Comparison of ENCODE assay signal across 1 cellular context in genomic region chr1:92951141-92951582, GRCh38.
A peak's percentile ranks its signal among the peaks of the same experiment; 100 is the strongest.
TF ChIP-seq lines count a peak whose summit lies in the region.

No MANE protein-coding gene starts in this region.

TF ChIP-seq in HepG2, 621 proteins besides CTCF, POLR2A, EP300 and RAD21 (continued from another document and continues in another):
- TF ChIP-seq, protein P1, sequence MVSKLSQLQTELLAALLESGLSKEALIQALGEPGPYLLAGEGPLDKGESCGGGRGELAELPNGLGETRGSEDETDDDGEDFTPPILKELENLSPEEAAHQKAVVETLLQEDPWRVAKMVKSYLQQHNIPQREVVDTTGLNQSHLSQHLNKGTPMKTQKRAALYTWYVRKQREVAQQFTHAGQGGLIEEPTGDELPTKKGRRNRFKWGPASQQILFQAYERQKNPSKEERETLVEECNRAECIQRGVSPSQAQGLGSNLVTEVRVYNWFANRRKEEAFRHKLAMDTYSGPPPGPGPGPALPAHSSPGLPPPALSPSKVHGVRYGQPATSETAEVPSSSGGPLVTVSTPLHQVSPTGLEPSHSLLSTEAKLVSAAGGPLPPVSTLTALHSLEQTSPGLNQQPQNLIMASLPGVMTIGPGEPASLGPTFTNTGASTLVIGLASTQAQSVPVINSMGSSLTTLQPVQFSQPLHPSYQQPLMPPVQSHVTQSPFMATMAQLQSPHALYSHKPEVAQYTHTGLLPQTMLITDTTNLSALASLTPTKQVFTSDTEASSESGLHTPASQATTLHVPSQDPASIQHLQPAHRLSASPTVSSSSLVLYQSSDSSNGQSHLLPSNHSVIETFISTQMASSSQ (IDR thresholded peaks at IDR 0.05; ENCODE audit: low read depth), result peak; percentile 53; the same call in 1 of the 2 replicates
- TF ChIP-seq, protein P1 (CRISPR knock-in tag; IDR thresholded peaks at IDR 0.05; ENCODE audit: borderline replicate concordance), result no peak; the same call in 1 of the 2 replicates
- peak; percentile 72 for TF ChIP-seq FOSL2 (CRISPR knock-in tag; IDR thresholded peaks at IDR 0.05)
- TF ChIP-seq HDAC1 (CRISPR knock-in tag; IDR thresholded peaks at IDR 0.05), result 0 out of 2 replicates have a peak, but pooled peaks have one; percentile 54
- peak; percentile 65 for TF ChIP-seq POLR2G (IDR thresholded peaks at IDR 0.05; ENCODE audit: low read depth, low read length)
- peak; percentile 94 for TF ChIP-seq ZNF644 (CRISPR knock-in tag; IDR thresholded peaks at IDR 0.05; ENCODE audit: low read depth)
- no peak for TF ChIP-seq ZNF274 (CRISPR knock-in tag; IDR thresholded peaks at IDR 0.05)
- TF ChIP-seq HBP1 (CRISPR knock-in tag; IDR thresholded peaks at IDR 0.05; ENCODE audit: low read depth), result 0 out of 2 replicates have a peak, but pooled peaks have one; percentile 26
- peak; percentile 82 for TF ChIP-seq IRF2 (CRISPR knock-in tag; IDR thresholded peaks at IDR 0.05)
- TF ChIP-seq ZNF772 (CRISPR knock-in tag; IDR thresholded peaks at IDR 0.05), result 0 out of 2 replicates have a peak, but pooled peaks have one; percentile 27
- no peak for TF ChIP-seq ZNF512 (CRISPR knock-in tag; IDR thresholded peaks at IDR 0.05)
- TF ChIP-seq ZMYM2 (CRISPR knock-in tag; IDR thresholded peaks at IDR 0.05), result 0 out of 2 replicates have a peak, but pooled peaks have one; percentile 27
- TF ChIP-seq HOXA3 (CRISPR knock-in tag; IDR thresholded peaks at IDR 0.05), result peak; percentile 52; the same call in 1 of the 2 replicates
- 0 out of 2 replicates have a peak, but pooled peaks have one; percentile 27 for TF ChIP-seq TSC22D2 (CRISPR knock-in tag; IDR thresholded peaks at IDR 0.05; ENCODE audit: borderline replicate concordance)
- TF ChIP-seq, protein P2, sequence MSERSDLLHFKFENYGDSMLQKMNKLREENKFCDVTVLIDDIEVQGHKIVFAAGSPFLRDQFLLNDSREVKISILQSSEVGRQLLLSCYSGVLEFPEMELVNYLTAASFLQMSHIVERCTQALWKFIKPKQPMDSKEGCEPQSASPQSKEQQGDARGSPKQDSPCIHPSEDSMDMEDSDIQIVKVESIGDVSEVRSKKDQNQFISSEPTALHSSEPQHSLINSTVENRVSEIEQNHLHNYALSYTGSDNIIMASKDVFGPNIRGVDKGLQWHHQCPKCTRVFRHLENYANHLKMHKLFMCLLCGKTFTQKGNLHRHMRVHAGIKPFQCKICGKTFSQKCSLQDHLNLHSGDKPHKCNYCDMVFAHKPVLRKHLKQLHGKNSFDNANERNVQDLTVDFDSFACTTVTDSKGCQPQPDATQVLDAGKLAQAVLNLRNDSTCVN (CRISPR knock-in tag; IDR thresholded peaks at IDR 0.05; ENCODE audit: borderline replicate concordance), result peak; percentile 99
- TF ChIP-seq LCORL (IDR thresholded peaks at IDR 0.05), result peak; percentile 14; the same call in 1 of the 2 replicates
- peak; percentile 64; the same call in 1 of the 2 replicates for TF ChIP-seq LCORL (CRISPR knock-in tag; IDR thresholded peaks at IDR 0.05)
- TF ChIP-seq ZNF839 (CRISPR knock-in tag; IDR thresholded peaks at IDR 0.05; ENCODE audit: borderline replicate concordance), result no peak
- TF ChIP-seq MXD4 (CRISPR knock-in tag; IDR thresholded peaks at IDR 0.05), result peak; percentile 48; the same call in 1 of the 2 replicates
- no peak for TF ChIP-seq TCF12 (IDR thresholded peaks at IDR 0.05)
- no peak for TF ChIP-seq TCF12 (CRISPR knock-in tag; IDR thresholded peaks at IDR 0.05)
- TF ChIP-seq MIER2 (CRISPR knock-in tag; IDR thresholded peaks at IDR 0.05), result peak; percentile 44; the same call in 1 of the 2 replicates
- TF ChIP-seq ZMYM3 (CRISPR knock-in tag; IDR thresholded peaks at IDR 0.05), result peak; percentile 78; the same call in 1 of the 2 replicates
- no peak for TF ChIP-seq CBX2 (IDR thresholded peaks at IDR 0.05; ENCODE audit: low read depth, low read length)
- no peak for TF ChIP-seq CBX2 (CRISPR knock-in tag; IDR thresholded peaks at IDR 0.05; ENCODE audit: low read depth)
- no peak for TF ChIP-seq ZNF337 (CRISPR knock-in tag; IDR thresholded peaks at IDR 0.05; ENCODE audit: borderline replicate concordance, low read depth)
- TF ChIP-seq, protein P3, sequence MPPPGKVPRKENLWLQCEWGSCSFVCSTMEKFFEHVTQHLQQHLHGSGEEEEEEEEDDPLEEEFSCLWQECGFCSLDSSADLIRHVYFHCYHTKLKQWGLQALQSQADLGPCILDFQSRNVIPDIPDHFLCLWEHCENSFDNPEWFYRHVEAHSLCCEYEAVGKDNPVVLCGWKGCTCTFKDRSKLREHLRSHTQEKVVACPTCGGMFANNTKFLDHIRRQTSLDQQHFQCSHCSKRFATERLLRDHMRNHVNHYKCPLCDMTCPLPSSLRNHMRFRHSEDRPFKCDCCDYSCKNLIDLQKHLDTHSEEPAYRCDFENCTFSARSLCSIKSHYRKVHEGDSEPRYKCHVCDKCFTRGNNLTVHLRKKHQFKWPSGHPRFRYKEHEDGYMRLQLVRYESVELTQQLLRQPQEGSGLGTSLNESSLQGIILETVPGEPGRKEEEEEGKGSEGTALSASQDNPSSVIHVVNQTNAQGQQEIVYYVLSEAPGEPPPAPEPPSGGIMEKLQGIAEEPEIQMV (CRISPR knock-in tag; IDR thresholded peaks at IDR 0.05; ENCODE audit: low read depth), result no peak
- TF ChIP-seq KDM3A (CRISPR knock-in tag; IDR thresholded peaks at IDR 0.05; ENCODE audit: low read depth), result 0 out of 2 replicates have a peak, but pooled peaks have one; percentile 53
- TF ChIP-seq, protein P4, sequence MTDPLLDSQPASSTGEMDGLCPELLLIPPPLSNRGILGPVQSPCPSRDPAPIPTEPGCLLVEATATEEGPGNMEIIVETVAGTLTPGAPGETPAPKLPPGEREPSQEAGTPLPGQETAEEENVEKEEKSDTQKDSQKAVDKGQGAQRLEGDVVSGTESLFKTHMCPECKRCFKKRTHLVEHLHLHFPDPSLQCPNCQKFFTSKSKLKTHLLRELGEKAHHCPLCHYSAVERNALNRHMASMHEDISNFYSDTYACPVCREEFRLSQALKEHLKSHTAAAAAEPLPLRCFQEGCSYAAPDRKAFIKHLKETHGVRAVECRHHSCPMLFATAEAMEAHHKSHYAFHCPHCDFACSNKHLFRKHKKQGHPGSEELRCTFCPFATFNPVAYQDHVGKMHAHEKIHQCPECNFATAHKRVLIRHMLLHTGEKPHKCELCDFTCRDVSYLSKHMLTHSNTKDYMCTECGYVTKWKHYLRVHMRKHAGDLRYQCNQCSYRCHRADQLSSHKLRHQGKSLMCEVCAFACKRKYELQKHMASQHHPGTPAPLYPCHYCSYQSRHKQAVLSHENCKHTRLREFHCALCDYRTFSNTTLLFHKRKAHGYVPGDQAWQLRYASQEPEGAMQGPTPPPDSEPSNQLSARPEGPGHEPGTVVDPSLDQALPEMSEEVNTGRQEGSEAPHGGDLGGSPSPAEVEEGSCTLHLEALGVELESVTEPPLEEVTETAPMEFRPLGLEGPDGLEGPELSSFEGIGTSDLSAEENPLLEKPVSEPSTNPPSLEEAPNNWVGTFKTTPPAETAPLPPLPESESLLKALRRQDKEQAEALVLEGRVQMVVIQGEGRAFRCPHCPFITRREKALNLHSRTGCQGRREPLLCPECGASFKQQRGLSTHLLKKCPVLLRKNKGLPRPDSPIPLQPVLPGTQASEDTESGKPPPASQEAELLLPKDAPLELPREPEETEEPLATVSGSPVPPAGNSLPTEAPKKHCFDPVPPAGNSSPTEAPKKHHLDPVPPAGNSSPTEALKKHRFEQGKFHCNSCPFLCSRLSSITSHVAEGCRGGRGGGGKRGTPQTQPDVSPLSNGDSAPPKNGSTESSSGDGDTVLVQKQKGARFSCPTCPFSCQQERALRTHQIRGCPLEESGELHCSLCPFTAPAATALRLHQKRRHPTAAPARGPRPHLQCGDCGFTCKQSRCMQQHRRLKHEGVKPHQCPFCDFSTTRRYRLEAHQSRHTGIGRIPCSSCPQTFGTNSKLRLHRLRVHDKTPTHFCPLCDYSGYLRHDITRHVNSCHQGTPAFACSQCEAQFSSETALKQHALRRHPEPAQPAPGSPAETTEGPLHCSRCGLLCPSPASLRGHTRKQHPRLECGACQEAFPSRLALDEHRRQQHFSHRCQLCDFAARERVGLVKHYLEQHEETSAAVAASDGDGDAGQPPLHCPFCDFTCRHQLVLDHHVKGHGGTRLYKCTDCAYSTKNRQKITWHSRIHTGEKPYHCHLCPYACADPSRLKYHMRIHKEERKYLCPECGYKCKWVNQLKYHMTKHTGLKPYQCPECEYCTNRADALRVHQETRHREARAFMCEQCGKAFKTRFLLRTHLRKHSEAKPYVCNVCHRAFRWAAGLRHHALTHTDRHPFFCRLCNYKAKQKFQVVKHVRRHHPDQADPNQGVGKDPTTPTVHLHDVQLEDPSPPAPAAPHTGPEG (CRISPR knock-in tag; IDR thresholded peaks at IDR 0.05), result no peak
- TF ChIP-seq EHMT2 (IDR thresholded peaks at IDR 0.05; ENCODE audit: borderline replicate concordance, low read depth, low read length), result no peak; the same call in 1 of the 2 replicates
- 0 out of 4 replicates have a peak, but pooled peaks of 1 of the 2 experiments have one; percentile 40 for TF ChIP-seq KLF16 (CRISPR knock-in tag; IDR thresholded peaks at IDR 0.05)
- peak; percentile 79 for TF ChIP-seq KAT8 (CRISPR knock-in tag; IDR thresholded peaks at IDR 0.05)
- 0 out of 2 replicates have a peak, but pooled peaks have one; percentile 45 for TF ChIP-seq KMT2A (CRISPR knock-in tag; IDR thresholded peaks at IDR 0.05)
- TF ChIP-seq ELF1 (CRISPR knock-in tag; IDR thresholded peaks at IDR 0.05), result peak; percentile 44
- peak; percentile 63; the same call in 1 of the 2 replicates for TF ChIP-seq FOXK2 (IDR thresholded peaks at IDR 0.05)
- TF ChIP-seq ISL2 (CRISPR knock-in tag; IDR thresholded peaks at IDR 0.05), result peak; percentile 52
- TF ChIP-seq NFKBIZ (CRISPR knock-in tag; IDR thresholded peaks at IDR 0.05), result peak; percentile 43; the same call in 1 of the 2 replicates
- peak; percentile 71 for TF ChIP-seq IKZF5 (CRISPR knock-in tag; IDR thresholded peaks at IDR 0.05)
- no peak for TF ChIP-seq IKZF1 (IDR thresholded peaks at IDR 0.05)
- peak; percentile 22; the same call in 1 of the 2 replicates for TF ChIP-seq RXRA (CRISPR knock-in tag; IDR thresholded peaks at IDR 0.05)
- no peak for TF ChIP-seq ZNF766 (CRISPR knock-in tag; IDR thresholded peaks at IDR 0.05; ENCODE audit: borderline replicate concordance)
- TF ChIP-seq SALL1 (CRISPR knock-in tag; IDR thresholded peaks at IDR 0.05), result peak; percentile 84
- no peak for TF ChIP-seq CC2D1A (CRISPR knock-in tag; IDR thresholded peaks at IDR 0.05)
- peak; percentile 98 for TF ChIP-seq SP5 (CRISPR knock-in tag; IDR thresholded peaks at IDR 0.05; ENCODE audit: borderline replicate concordance, low read depth)
- no peak for TF ChIP-seq RFXANK (CRISPR knock-in tag; IDR thresholded peaks at IDR 0.05)
- no peak for TF ChIP-seq NONO (IDR thresholded peaks at IDR 0.05)
- peak; percentile 60 for TF ChIP-seq NONO (CRISPR knock-in tag; conservative IDR thresholded peaks at IDR 0.05)
- peak; percentile 45; the same call in 1 of the 2 replicates for TF ChIP-seq BCL6 (CRISPR knock-in tag; IDR thresholded peaks at IDR 0.05)
- TF ChIP-seq HMG20A (CRISPR knock-in tag; IDR thresholded peaks at IDR 0.05; ENCODE audit: borderline replicate concordance), result peak; percentile 67; the same call in 1 of the 2 replicates
- 0 out of 2 replicates have a peak, but pooled peaks have one; percentile 41 for TF ChIP-seq RFXAP (CRISPR knock-in tag; IDR thresholded peaks at IDR 0.05; ENCODE audit: borderline replicate concordance)
- peak; percentile 85; the same call in 1 of the 2 replicates for TF ChIP-seq FOXK1 (CRISPR knock-in tag; IDR thresholded peaks at IDR 0.05; ENCODE audit: borderline replicate concordance, low read depth)
- peak; percentile 88 for TF ChIP-seq TCF7L2 (IDR thresholded peaks at IDR 0.05; ENCODE audit: low read depth, low read length)
- TF ChIP-seq MAF1 (CRISPR knock-in tag; IDR thresholded peaks at IDR 0.05; ENCODE audit: borderline replicate concordance), result no peak
- TF ChIP-seq ZNF652 (CRISPR knock-in tag; IDR thresholded peaks at IDR 0.05; ENCODE audit: borderline replicate concordance, low read depth), result 0 out of 2 replicates have a peak, but pooled peaks have one; percentile 15
- peak; percentile 61; the same call in 1 of the 2 replicates for TF ChIP-seq ZSCAN25 (CRISPR knock-in tag; IDR thresholded peaks at IDR 0.05)
